6 cellular contexts compared by ENCODE assay signal in genomic region chr6:51598171-51598570, GRCh38.
"Had no signal": no experiment of that assay in that cellular context is flagged by ENCODE, and none has a peak within 500 bp of the region (broad histone marks: within the 10 kb centered on the region; RNA-seq: fewer than 3 reads in every experiment).

No MANE protein-coding gene starts in this region.

- ATAC-seq: K562 had no signal

- H3K27ac ChIP-seq: GM23248 had no signal

- H3K4me3 ChIP-seq: GM23248, K562 had no signal

- DNase-seq: GM23248, GOT3, H9, HCEC 1CT, IMR-90 had no signal

- H3K9ac ChIP-seq: GM23248 had no signal

- H2AFZ ChIP-seq: GM23248 had no signal
